1 cellular context compared by ENCODE assay signal in genomic region chr2:168819829-168820489, GRCh38.
A peak's percentile ranks its signal among the peaks of the same experiment; 100 is the strongest.
TF ChIP-seq lines count a peak whose summit lies in the region.

No MANE protein-coding gene starts in this region.

TF ChIP-seq in K562, 482 proteins besides CTCF, POLR2A, EP300 and RAD21 (continued from another document):
- TF ChIP-seq RCOR1 (IDR thresholded peaks at IDR 0.05; ENCODE audit: borderline replicate concordance in 1 of 2, low read depth in 2 of 2, low read length in 2 of 2) = 0 out of 4 replicates have a peak, but pooled peaks of 1 of the 2 experiments have one; percentile 26
- no peak for TF ChIP-seq HDAC1 (IDR thresholded peaks at IDR 0.05)
- peak; percentile 51; the same call in 1 of the 2 replicates for TF ChIP-seq ADNP (tag; IDR thresholded peaks at IDR 0.05)
- peak; percentile 86 for TF ChIP-seq BCOR (IDR thresholded peaks at IDR 0.05)
- TF ChIP-seq RBM25 (IDR thresholded peaks at IDR 0.05; ENCODE audit: low read depth, low read length, severe bottlenecking) = peak; percentile 86
TF ChIP-seq in K562: peak in this region for 9.
